17 cellular contexts compared by ENCODE assay signal in genomic region chr2:55093381-55093780, GRCh38. TPM values are rescaled to one million over a fixed set of nuclear protein-coding genes. Genes with fewer than 3 reads are reported as not detected.
A peak's percentile ranks its signal among the peaks of the same experiment; 100 is the strongest.
DNase-seq lines count a peak whose midpoint lies in the region; ATAC-seq, FAIRE-seq and TF ChIP-seq lines count a peak whose summit lies in the region.
"Had no signal": no experiment of that assay in that cellular context is flagged by ENCODE, and none has a peak within 500 bp of the region (broad histone marks: within the 10 kb centered on the region; RNA-seq: fewer than 3 reads in every experiment).

No MANE protein-coding gene starts in this region.

- CTCF ChIA-PET in endothelial cell of umbilical vein (lab: Charles Lee), result interaction anchor here (0.8 to 3.1 kb wide), 10 partner anchors 10 to 194 kb away, joined by 3 to 14 read pairs (median 4); partner anchors contain the start of gene RTN4

- no peak overlapping the region for H2AFZ ChIP-seq in endothelial cell of umbilical vein (ENCODE audit: low read depth, low read length)

- H3K79me2 ChIP-seq in endothelial cell of umbilical vein (ENCODE audit: control insufficient read depth, insufficient read depth, low read length), result no peaks in the 10 kb centered on the region

- intact Hi-C loops in endothelial cell of umbilical vein (cut with micrococcal nuclease), result loop anchor here (1.0 kb wide), 3 partner anchors 8 to 43 kb away; partner anchors contain the start of gene RTN4
- intact Hi-C loops in posterior cingulate gyrus (cut with DNase I), result no loop called here

- H3K4me3 ChIP-seq in endothelial cell of umbilical vein (replicated peaks in 1 of 3; ENCODE audit: insufficient read depth in 1 of 3, low read depth in 1 of 3, low read length in 3 of 3), result no peak overlapping the region
- H3K4me3 ChIP-seq: lung, thoracic aorta had no signal

- H3K27me3 Mint-ChIP-seq in activated naive CD8-positive, alpha-beta T cell treated with anti-CD3 and anti-CD28 coated beads, Interleukin-2, amount 10 ng/mL, durations not matched to agents 7 days and 5 days, result peaks cover 2% of the 10 kb centered on the region
- no peaks in the 10 kb centered on the region for H3K27me3 Mint-ChIP-seq in activated naive CD8-positive, alpha-beta T cell treated with anti-CD3 and anti-CD28 coated beads for 36 hours

- no peak for TF ChIP-seq POLR2A in endothelial cell of umbilical vein (IDR thresholded peaks at IDR 0.05; ENCODE audit: low read depth, low read length)

- H3K27me3 ChIP-seq in endothelial cell of umbilical vein (ENCODE audit: control insufficient read depth in 2 of 2, insufficient read depth in 2 of 2, low read length in 2 of 2), result no peaks in the 10 kb centered on the region

- H3K9ac ChIP-seq in endothelial cell of umbilical vein (replicated peaks; ENCODE audit: extremely low read depth, insufficient read depth, low read length), result peak overlapping the region; percentile 57

- H3K4me2 ChIP-seq in endothelial cell of umbilical vein (ENCODE audit: insufficient read depth, low read length), result peak overlapping the region; percentile 62

- no TSS peak for BruUV-seq in endothelial cell of umbilical vein (replicated peaks; lab: Mats Ljungman, UMichigan)

- H3K27ac Mint-ChIP-seq in activated naive CD8-positive, alpha-beta T cell treated with anti-CD3 and anti-CD28 coated beads, Interleukin-2, amount 10 ng/mL, durations not matched to agents 7 days and 5 days, result peak overlapping the region; percentile 35
- no peak overlapping the region for H3K27ac Mint-ChIP-seq in activated naive CD8-positive, alpha-beta T cell treated with anti-CD3 and anti-CD28 coated beads for 36 hours

- no peaks in the 10 kb centered on the region for H3K9me3 ChIP-seq in endothelial cell of umbilical vein (replicated peaks; ENCODE audit: control insufficient read depth, insufficient read depth, low read length)
- H3K9me3 ChIP-seq: thoracic aorta had no signal

- no peak for TF ChIP-seq CTCF in endothelial cell of umbilical vein (IDR thresholded peaks at IDR 0.05; ENCODE audit: extremely low read depth in 1 of 2, insufficient read depth in 1 of 2, low read depth in 1 of 2, low read length in 2 of 2)

- DNase-seq in activated naive CD8-positive, alpha-beta T cell treated with anti-CD3 and anti-CD28 coated beads, Interleukin-2, amount 10 ng/mL, durations not matched to agents 7 days and 5 days, result no peak
- no peak for DNase-seq in activated naive CD8-positive, alpha-beta T cell treated with anti-CD3 and anti-CD28 coated beads for 36 hours
- DNase-seq in SIG-M5 treated with dmso at 0.1 percent for 504 hours (lab: John Stamatoyannopoulos, UW; ENCODE audit: unreplicated experiment) (peak; percentile 87), endothelial cell of umbilical vein (ENCODE audit: low read depth, low spot score) (peak; percentile 83), posterior cingulate gyrus (no peak), D341Med (ENCODE audit: low spot score) (no peak), NCI-H446 treated with DMSO at 0.1 percent for 48 hours (lab: John Stamatoyannopoulos, UW) (no peak)
- DNase-seq in NK-92 treated with Interleukin-12 subunit alpha and Interleukin-12 subunit beta, amount 100 ng/mL, for 24 hours (lab: John Stamatoyannopoulos, UW), result no peak
- DNase-seq: activated T-cell treated with anti-CD3 and anti-CD28 coated beads for 4 hours, aorta, NCI-H1105, NCI-H510A treated with DMSO at 0.1 percent for 48 hours, nucleus accumbens had no signal

- H3K4me1 Mint-ChIP-seq in activated naive CD8-positive, alpha-beta T cell treated with anti-CD3 and anti-CD28 coated beads, Interleukin-2, amount 10 ng/mL, durations not matched to agents 7 days and 5 days, result peaks cover 6% of the 10 kb centered on the region
- H3K4me1 Mint-ChIP-seq in activated naive CD8-positive, alpha-beta T cell treated with anti-CD3 and anti-CD28 coated beads for 36 hours, result peaks cover 7% of the 10 kb centered on the region

- peaks cover 38% of the 10 kb centered on the region for H3K4me1 ChIP-seq in endothelial cell of umbilical vein (ENCODE audit: control insufficient read depth, extremely low read depth, insufficient read depth, low read length)

- no peaks in the 10 kb centered on the region for H4K20me1 ChIP-seq in endothelial cell of umbilical vein (replicated peaks; ENCODE audit: control insufficient read depth, extremely low read depth, insufficient read depth, low read length)

- no peaks in the 10 kb centered on the region for H3K36me3 ChIP-seq in endothelial cell of umbilical vein (ENCODE audit: control insufficient read depth in 2 of 2, extremely low read depth in 1 of 2, insufficient read depth in 2 of 2, low read length in 2 of 2)
- H3K36me3 ChIP-seq: thoracic aorta had no signal

- dilution Hi-C loops in endothelial cell of umbilical vein (cut with MboI; ENCODE audit: extremely low pct_ligation_motif_present, low sequenced_read_pairs), result no loop called here

- H3K36me3 Mint-ChIP-seq in activated naive CD8-positive, alpha-beta T cell treated with anti-CD3 and anti-CD28 coated beads, Interleukin-2, amount 10 ng/mL, durations not matched to agents 7 days and 5 days, result no peaks in the 10 kb centered on the region
- no peaks in the 10 kb centered on the region for H3K36me3 Mint-ChIP-seq in activated naive CD8-positive, alpha-beta T cell treated with anti-CD3 and anti-CD28 coated beads for 36 hours

- FAIRE-seq in endothelial cell of umbilical vein (lab: Jason Lieb, UNC), result peak; percentile 94
- FAIRE-seq: endometrium had no signal

- peak overlapping the region; percentile 90 for H3K27ac ChIP-seq in endothelial cell of umbilical vein (ENCODE audit: insufficient read depth, low read depth, low read length)
- H3K27ac ChIP-seq: thoracic aorta had no signal

- H3K9me3 Mint-ChIP-seq in activated naive CD8-positive, alpha-beta T cell treated with anti-CD3 and anti-CD28 coated beads, Interleukin-2, amount 10 ng/mL, durations not matched to agents 7 days and 5 days, result no peaks in the 10 kb centered on the region
- no peaks in the 10 kb centered on the region for H3K9me3 Mint-ChIP-seq in activated naive CD8-positive, alpha-beta T cell treated with anti-CD3 and anti-CD28 coated beads for 36 hours

- no peaks in the 10 kb centered on the region for H3K9me1 ChIP-seq in endothelial cell of umbilical vein (replicated peaks; ENCODE audit: control insufficient read depth, extremely low read depth, insufficient read depth, low read length)

- no peak for ATAC-seq in activated naive CD8-positive, alpha-beta T cell treated with anti-CD3 and anti-CD28 coated beads, Interleukin-2, amount 10 ng/mL, durations not matched to agents 7 days and 5 days (ENCODE audit: low read depth)
- ATAC-seq: activated CD4-positive, CD25-positive, alpha-beta regulatory T cell treated with anti-CD3 and anti-CD28 coated beads, Interleukin-2, amount 50 U/mL, for 24 hours had no signal

- POLR2A ChIA-PET in activated naive CD8-positive, alpha-beta T cell treated with anti-CD3 and anti-CD28 coated beads, Interleukin-2, amount 10 ng/mL, durations not matched to agents 7 days and 5 days (lab: Charles Lee), result no interaction called here
- POLR2A ChIA-PET in endothelial cell of umbilical vein (lab: Charles Lee), result no interaction called here

- no peak overlapping the region for H3K4me3 Mint-ChIP-seq in activated naive CD8-positive, alpha-beta T cell treated with anti-CD3 and anti-CD28 coated beads, Interleukin-2, amount 10 ng/mL, durations not matched to agents 7 days and 5 days
- no peak overlapping the region for H3K4me3 Mint-ChIP-seq in activated naive CD8-positive, alpha-beta T cell treated with anti-CD3 and anti-CD28 coated beads for 36 hours

TF ChIP-seq in endothelial cell of umbilical vein, 7 proteins besides CTCF, POLR2A, EP300 and RAD21:
- TF ChIP-seq GATA2 (IDR thresholded peaks at IDR 0.05; ENCODE audit: insufficient read depth, insufficient read length, low read depth, low read length) (peak; percentile 92), EZH2 (IDR thresholded peaks at IDR 0.05; ENCODE audit: borderline replicate concordance, low read depth, low read length, severe bottlenecking) (no peak), MYC (IDR thresholded peaks at IDR 0.05; ENCODE audit: low read depth, low read length) (peak; percentile 24), MAX (IDR thresholded peaks at IDR 0.05; ENCODE audit: insufficient read depth, insufficient read length) (no peak), POLR2AphosphoS5 (IDR thresholded peaks at IDR 0.05; ENCODE audit: insufficient read depth, low read depth, low read length) (peak; percentile 79), FOS (IDR thresholded peaks at IDR 0.05; ENCODE audit: borderline replicate concordance, insufficient read depth, low read length) (peak; percentile 97), JUN (IDR thresholded peaks at IDR 0.05; ENCODE audit: borderline replicate concordance, insufficient read depth, insufficient read length, low read depth) (peak; percentile 96)
TF ChIP-seq in endothelial cell of umbilical vein: peak in this region for 5.

RNA-seq across cellular contexts. Expression of gene RTN4, which starts 43.1 kb away (rescaled TPM):
- 10 to 100 TPM; 82.2 to 88.2 TPM for total RNA-seq in activated naive CD8-positive, alpha-beta T cell treated with anti-CD3 and anti-CD28 coated beads, Interleukin-2, amount 10 ng/mL, durations not matched to agents 7 days and 5 days
- 10 to 100 TPM; 86.5 to 90.7 TPM for total RNA-seq in activated naive CD8-positive, alpha-beta T cell treated with anti-CD3 and anti-CD28 coated beads for 36 hours
- total RNA-seq in endothelial cell of umbilical vein, result 472 and 486 TPM in 2 replicates
- polyA plus RNA-seq in endothelial cell of umbilical vein, result 195 and 253 TPM in 2 replicates
- polyA plus RNA-seq in endothelial cell of umbilical vein (2011; cell fraction: cytosol; rRNA removed), result 258 and 287 TPM in 2 replicates
- polyA plus RNA-seq in endothelial cell of umbilical vein (2011; cell fraction: nucleus; rRNA removed), result 221 and 343 TPM in 2 replicates
- polyA plus RNA-seq in endothelial cell of umbilical vein (2012), result 512 and 627 TPM in 2 replicates
- 365 and 404 TPM in 2 replicates for polyA minus RNA-seq in endothelial cell of umbilical vein
- 64.9 TPM for polyA minus RNA-seq in endothelial cell of umbilical vein (2011; cell fraction: cytosol; rRNA and poly(A)+ RNA removed)
- 184 and 233 TPM in 2 replicates for polyA minus RNA-seq in endothelial cell of umbilical vein (2011; cell fraction: nucleus; rRNA and poly(A)+ RNA removed)

Comparison
In these comparisons a context has a peak if more than half of its experiments do, and no peak if none do; other contexts are left out.
1. DNase-seq: peak in SIG-M5 treated with dmso at 0.1 percent for 504 hours (single experiment) and endothelial cell of umbilical vein (single experiment); none in activated naive CD8-positive, alpha-beta T cell treated with anti-CD3 and anti-CD28 coated beads, Interleukin-2, amount 10 ng/mL, durations not matched to agents 7 days and 5 days (single experiment), activated naive CD8-positive, alpha-beta T cell treated with anti-CD3 and anti-CD28 coated beads for 36 hours (single experiment), posterior cingulate gyrus (0 of 10), D341Med (single experiment), NCI-H446 treated with DMSO at 0.1 percent for 48 hours (single experiment) and NK-92 treated with Interleukin-12 subunit alpha and Interleukin-12 subunit beta, amount 100 ng/mL, for 24 hours (single experiment).